ENCODE assay signal across 8 cellular contexts in genomic region chr6:135182993-135183531, GRCh38.
DNase-seq lines count a peak whose midpoint lies in the region; ATAC-seq and TF ChIP-seq lines count a peak whose summit lies in the region.

No MANE protein-coding gene starts in this region.

- peak; percentile 74 to 89 (median 87) for DNase-seq in NCI-H1417 (lab: John Stamatoyannopoulos, UW)
- no peak for DNase-seq in NCI-H1417 treated with DMSO at 0.1 percent for 48 hours (lab: John Stamatoyannopoulos, UW)
- peak; percentile 100 for DNase-seq in NCI-H526 (lab: John Stamatoyannopoulos, UW)
- DNase-seq in activated T-cell treated with anti-CD3 and anti-CD28 coated beads for 48 hours (ENCODE audit: low read depth) = peak; percentile 78
- peak; percentile 78 for DNase-seq in germinal center (ENCODE audit: low spot score)
- no peak for DNase-seq in retinal pigment epithelial cell (ENCODE audit: low read depth)
- no peak for DNase-seq in pons (ENCODE audit: low spot score)

- peak; percentile 45 for ATAC-seq in HG03025 (IDR thresholded peaks at IDR 0.05; ENCODE audit: low FRiP score, unreplicated experiment)

- no peak for TF ChIP-seq CTCF in retinal pigment epithelial cell (conservative IDR thresholded peaks at IDR 0.05; ENCODE audit: low read depth, low read length)

- H3K4me3 ChIP-seq in retinal pigment epithelial cell (ENCODE audit: low read length) = peak overlapping the region; percentile 55

Comparison
In these comparisons a context has a peak if more than half of its experiments do, and no peak if none do; other contexts are left out.
1. DNase-seq: peak in NCI-H1417 (3 of 3), NCI-H526 (2 of 2), activated T-cell treated with anti-CD3 and anti-CD28 coated beads for 48 hours (single experiment) and germinal center (single experiment); none in NCI-H1417 treated with DMSO at 0.1 percent for 48 hours (single experiment), retinal pigment epithelial cell (single experiment) and pons (single experiment).